Comparison of ENCODE assay signal across 24 cellular contexts in genomic region chr19:23328211-23328610, GRCh38.
A peak's percentile ranks its signal among the peaks of the same experiment; 100 is the strongest.
DNase-seq lines count a peak whose midpoint lies in the region; ATAC-seq, FAIRE-seq and TF ChIP-seq lines count a peak whose summit lies in the region.
"Had no signal": no experiment of that assay in that cellular context is flagged by ENCODE, and none has a peak within 500 bp of the region (broad histone marks: within the 10 kb centered on the region; RNA-seq: fewer than 3 reads in every experiment).

No MANE protein-coding gene starts in this region.

- H3K18ac ChIP-seq in trophoblast cell (ENCODE audit: low read length) = no peak overlapping the region

- no peak overlapping the region for H4K12ac ChIP-seq in trophoblast cell (ENCODE audit: low read depth, low read length)

- H3K27ac Mint-ChIP-seq in endothelial cell (ENCODE audit: unreplicated experiment) = no peak overlapping the region
- H3K27ac Mint-ChIP-seq: CD14-positive monocyte; CD4-positive, alpha-beta memory T cell; CD4-positive, CD25-positive, alpha-beta regulatory T cell had no signal

- H3K27me3 ChIP-seq in adipocyte (replicated peaks; ENCODE audit: control insufficient read depth, insufficient read depth, low read length) (no peaks in the 10 kb centered on the region), trophoblast cell (ENCODE audit: insufficient read depth, low read length) (no peaks in the 10 kb centered on the region)
- H3K27me3 ChIP-seq: BE2C had no signal

- H3K79me1 ChIP-seq in trophoblast cell (ENCODE audit: low read length) = no peaks in the 10 kb centered on the region

- H3K4me2 ChIP-seq in trophoblast cell (ENCODE audit: low read length) = no peak overlapping the region
- H3K4me2 ChIP-seq: BLaER1 had no signal

- H3K9ac ChIP-seq in adipocyte (ENCODE audit: low read length) (no peak overlapping the region), trophoblast cell (ENCODE audit: low read length) (no peak overlapping the region)
- H3K9ac ChIP-seq: BLaER1 had no signal

- ATAC-seq in GM18517 (IDR thresholded peaks at IDR 0.05; ENCODE audit: unreplicated experiment) = no peak
- ATAC-seq: GM12878 had no signal

- H3K36me3 Mint-ChIP-seq in endothelial cell (ENCODE audit: low read depth, unreplicated experiment) = peaks cover 57% of the 10 kb centered on the region
- H3K36me3 Mint-ChIP-seq: CD14-positive monocyte had no signal

- H2BK120ac ChIP-seq in trophoblast cell (ENCODE audit: insufficient read depth, low read length, poor library complexity) = no peak overlapping the region

- no peak overlapping the region for H3K14ac ChIP-seq in trophoblast cell (ENCODE audit: low read length)

- no peaks in the 10 kb centered on the region for H3K4me1 Mint-ChIP-seq in endothelial cell (ENCODE audit: unreplicated experiment)
- H3K4me1 Mint-ChIP-seq: CD14-positive monocyte; CD8-positive, alpha-beta memory T cell had no signal

- H3K4me1 ChIP-seq in adipocyte (ENCODE audit: control insufficient read depth, insufficient read depth, low read length) (no peaks in the 10 kb centered on the region), trophoblast cell (ENCODE audit: control insufficient read depth in 1 of 2, insufficient read depth in 2 of 2, low read length in 2 of 2) (no peaks in the 10 kb centered on the region)
- H3K4me1 ChIP-seq: BE2C, BLaER1 had no signal

- peak overlapping the region; percentile 10 for H3K4me3 Mint-ChIP-seq in endothelial cell (ENCODE audit: unreplicated experiment)
- H3K4me3 Mint-ChIP-seq: CD14-positive monocyte; CD4-positive, alpha-beta memory T cell; CD4-positive, CD25-positive, alpha-beta regulatory T cell; CD8-positive, alpha-beta memory T cell had no signal

- H3K9me3 Mint-ChIP-seq in endothelial cell (ENCODE audit: unreplicated experiment) = peaks cover 29% of the 10 kb centered on the region

- no peak for DNase-seq in adipocyte (ENCODE audit: low read depth)
- no peak for DNase-seq in endothelial cell (ENCODE audit: low spot score)
- peak; percentile 79 to 94 for DNase-seq in trophoblast cell
- no peak for DNase-seq in GM12892 (ENCODE audit: insufficient read length)
- DNase-seq in NCI-H510A (lab: John Stamatoyannopoulos, UW) = no peak
- DNase-seq: 8988T; ACHN; BE2C; C1 segment of cervical spinal cord; CD4-positive, alpha-beta memory T cell; CD4-positive, CD25-positive, alpha-beta regulatory T cell; CD8-positive, alpha-beta memory T cell; COR-L47; DMS 273 treated with DMSO at 0.1 percent for 48 hours; DMS153; DMS53; DMS79; DND-41; EL; GDM1 had no signal

- H3K4ac ChIP-seq in trophoblast cell (ENCODE audit: low read depth, low read length) = no peak overlapping the region

- no peak overlapping the region for H3K27ac ChIP-seq in trophoblast cell (ENCODE audit: low read depth, low read length)
- H3K27ac ChIP-seq: BLaER1 had no signal

- peak overlapping the region; percentile 48 for H3K4me3 ChIP-seq in adipocyte (ENCODE audit: low read length)
- H3K4me3 ChIP-seq in trophoblast cell (ENCODE audit: low read depth, low read length) = no peak overlapping the region
- H3K4me3 ChIP-seq: BLaER1, GM12878 had no signal

- TF ChIP-seq CTCF in endothelial cell (IDR thresholded peaks at IDR 0.05; ENCODE audit: unreplicated experiment) = no peak

- H3K79me2 ChIP-seq in trophoblast cell (ENCODE audit: control insufficient read depth, insufficient read depth, low read length, poor library complexity) = no peaks in the 10 kb centered on the region

- H3K36me3 ChIP-seq in adipocyte (ENCODE audit: control insufficient read depth, insufficient read depth, low read length, severe bottlenecking) (peaks cover 73% of the 10 kb centered on the region), trophoblast cell (ENCODE audit: control insufficient read depth in 1 of 2, insufficient read depth in 2 of 2, low read length in 2 of 2) (peaks cover 2 to 3% of the 10 kb centered on the region in 2 experiments)
- H3K36me3 ChIP-seq: BE2C had no signal

- H2BK5ac ChIP-seq in trophoblast cell (ENCODE audit: low read depth, low read length, poor library complexity) = no peak overlapping the region

- peaks cover 10% of the 10 kb centered on the region for H3K27me3 Mint-ChIP-seq in endothelial cell (ENCODE audit: unreplicated experiment)
- H3K27me3 Mint-ChIP-seq: CD4-positive, alpha-beta memory T cell; CD4-positive, CD25-positive, alpha-beta regulatory T cell; CD8-positive, alpha-beta memory T cell had no signal

- no peak overlapping the region for H4K91ac ChIP-seq in trophoblast cell (ENCODE audit: low read depth, low read length)

- H2AK5ac ChIP-seq in trophoblast cell (ENCODE audit: low read length) = no peak overlapping the region

- no peak for TF ChIP-seq POLR2A in GM12892 (IDR thresholded peaks at IDR 0.05; ENCODE audit: low read depth, low read length)

- peaks cover 99% of the 10 kb centered on the region for H3K9me3 ChIP-seq in adipocyte (ENCODE audit: control insufficient read depth, low read length)
- no peaks in the 10 kb centered on the region for H3K9me3 ChIP-seq in trophoblast cell (ENCODE audit: insufficient read depth, low read depth, low read length)
- H3K9me3 ChIP-seq: BE2C had no signal

- H3K23ac ChIP-seq in trophoblast cell (ENCODE audit: low read length) = no peak overlapping the region

- no peak overlapping the region for H4K8ac ChIP-seq in trophoblast cell (ENCODE audit: low read depth, low read length)

- H2AFZ ChIP-seq in trophoblast cell (ENCODE audit: insufficient read depth, low read length, poor library complexity) = no peak overlapping the region

- FAIRE-seq in GM12892 (lab: Jason Lieb, UNC) = no peak
- FAIRE-seq: GM12878 had no signal

- H2BK12ac ChIP-seq in trophoblast cell (ENCODE audit: low read length) = no peak overlapping the region

Comparison
In these comparisons a context has a peak if more than half of its experiments do, and no peak if none do; other contexts are left out.
1. DNase-seq: peak in trophoblast cell (2 of 2); none in adipocyte (single experiment), endothelial cell (single experiment), GM12892 (single experiment) and NCI-H510A (single experiment).